35 cellular contexts compared by ENCODE assay signal in the genomic region with DNA sequence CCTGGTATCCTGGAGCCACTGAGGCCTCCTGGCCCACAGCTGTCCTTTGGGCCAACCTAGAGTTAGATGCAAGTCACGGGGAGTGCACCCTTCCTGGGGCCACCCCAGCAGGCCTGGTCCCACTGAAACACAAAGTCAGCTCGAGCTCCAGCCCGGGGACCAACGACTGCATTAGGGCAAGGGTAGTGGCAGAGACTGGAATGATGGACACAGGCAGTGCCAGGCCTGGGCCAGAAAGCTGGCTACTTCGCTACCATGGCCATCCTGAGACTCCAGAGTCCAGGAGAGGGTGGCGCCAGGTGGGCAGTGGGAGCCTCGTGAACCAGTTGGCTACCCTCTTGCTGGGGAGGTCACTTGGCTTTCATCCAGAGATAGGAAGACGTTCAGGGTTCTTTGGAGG. TPM values are rescaled to one million over a fixed set of nuclear protein-coding genes. Genes with fewer than 3 reads are reported as not detected.
"Had no signal": no experiment of that assay in that cellular context is flagged by ENCODE, and none has a peak within 500 bp of the region (broad histone marks: within the 10 kb centered on the region; RNA-seq: fewer than 3 reads in every experiment).

No MANE protein-coding gene starts in this region.

- H3K4me1 Mint-ChIP-seq: activated T-helper 17 cell treated with anti-CD3 and anti-CD28 coated beads, Interleukin-2, amount 50 U/mL, for 72 hours had no signal

- H3K9ac ChIP-seq: SK-N-SH had no signal

- H3K36me3 ChIP-seq: adrenal gland, breast epithelium, Peyer's patch, SJSA1 had no signal

- H3K4me1 ChIP-seq: adrenal gland, breast epithelium, SJSA1 had no signal

- FAIRE-seq: astrocyte had no signal

- H3K4me3 Mint-ChIP-seq: activated B cell treated with CpG ODN at 0.5 μM for 24 hours; activated CD8-positive, alpha-beta T cell treated with anti-CD3 and anti-CD28 coated beads for 36 hours; activated T-cell treated with anti-CD3 and anti-CD28 coated beads, Interleukin-2, amount 50 U/mL, for 72 hours; activated T-helper 17 cell treated with anti-CD3 and anti-CD28 coated beads, Interleukin-2, amount 50 U/mL, for 72 hours had no signal

- H3K4me3 ChIP-seq: adrenal gland, body of pancreas, breast epithelium, Peyer's patch, SJSA1 had no signal

- H3K27ac Mint-ChIP-seq: activated B cell treated with CpG ODN at 0.5 μM for 24 hours; activated CD8-positive, alpha-beta T cell treated with anti-CD3 and anti-CD28 coated beads for 36 hours; activated T-cell treated with anti-CD3 and anti-CD28 coated beads, Interleukin-2, amount 50 U/mL, for 72 hours; activated T-helper 17 cell treated with anti-CD3 and anti-CD28 coated beads, Interleukin-2, amount 50 U/mL, for 72 hours had no signal

- H3K9me3 ChIP-seq: adrenal gland, body of pancreas, breast epithelium, Peyer's patch, SJSA1, SK-N-SH had no signal

- ATAC-seq: activated CD8-positive, alpha-beta T cell treated with anti-CD3 and anti-CD28 coated beads for 36 hours; activated T-helper 17 cell treated with anti-CD3 and anti-CD28 coated beads, Interleukin-2, amount 50 U/mL, for 72 hours; body of pancreas; PC-3 had no signal

- DNase-seq: activated B cell treated with CpG ODN at 0.5 μM for 24 hours; activated CD4-positive, alpha-beta T cell treated with anti-CD3 and anti-CD28 coated beads for 4 hours; activated CD4-positive, alpha-beta T cell treated with anti-CD3 and anti-CD28 coated beads, Interleukin-2, amount 50 U/mL, for 4 hours; activated CD4-positive, CD25-positive, alpha-beta regulatory T cell treated with anti-CD3 and anti-CD28 coated beads, Interleukin-2, amount 50 U/mL, for 72 hours; activated CD8-positive, alpha-beta T cell treated with anti-CD3 and anti-CD28 coated beads for 36 hours; activated effector memory CD4-positive, alpha-beta T cell treated with anti-CD3 and anti-CD28 coated beads, Interleukin-2, amount 50 U/mL, for 16 hours; activated naive CD4-positive, alpha-beta T cell; activated naive CD4-positive, alpha-beta T cell treated with anti-CD3 and anti-CD28 coated beads, Interleukin-2, amount 50 U/mL, for 16 hours; activated T-cell treated with anti-CD3 and anti-CD28 coated beads, Interleukin-2, amount 50 U/mL, for 1 hour; activated T-cell treated with anti-CD3 and anti-CD28 coated beads, Interleukin-2, amount 50 U/mL, for 72 hours; adrenal gland; body of pancreas; Kasumi-1; MM.1S; NCI-H1092; NCI-H1436 treated with DMSO at 0.1 percent for 48 hours; NCI-H1694 treated with DMSO at 0.1 percent for 48 hours; NCI-H2029; NCI-H345; NK-92 treated with Interleukin-12 subunit alpha and Interleukin-12 subunit beta, amount 100 ng/mL, for 24 hours; PC-3; Peyer's patch; SHP77 treated with DMSO at 0.1 percent for 48 hours; SK-N-SH; SW 1271; T-helper 1 cell; T-helper 9 cell had no signal

- H3K9me3 Mint-ChIP-seq: activated B cell treated with CpG ODN at 0.5 μM for 24 hours; activated CD8-positive, alpha-beta T cell treated with anti-CD3 and anti-CD28 coated beads for 36 hours; activated T-cell treated with anti-CD3 and anti-CD28 coated beads, Interleukin-2, amount 50 U/mL, for 72 hours; activated T-helper 17 cell treated with anti-CD3 and anti-CD28 coated beads, Interleukin-2, amount 50 U/mL, for 72 hours had no signal

- H3K27ac ChIP-seq: adrenal gland, body of pancreas, breast epithelium, Peyer's patch, SJSA1, VCaP had no signal

- H3K4me2 ChIP-seq: SK-N-SH had no signal

- H3K27me3 ChIP-seq: body of pancreas, Peyer's patch had no signal

RNA-seq across cellular contexts. Expression of a gene that starts 22.2 kb away (rescaled TPM):
- total RNA-seq: activated B cell treated with CpG ODN at 0.5 μM for 24 hours; activated CD8-positive, alpha-beta memory T cell treated with anti-CD3 and anti-CD28 coated beads for 36 hours; activated CD8-positive, alpha-beta T cell treated with anti-CD3 and anti-CD28 coated beads for 36 hours; adrenal gland; astrocyte; cardiac septum; NCI-H460; PC-3; Peyer's patch; SJSA1 had no signal
- polyA plus RNA-seq: adrenal gland, SK-N-SH had no signal
